In the genomic region with DNA sequence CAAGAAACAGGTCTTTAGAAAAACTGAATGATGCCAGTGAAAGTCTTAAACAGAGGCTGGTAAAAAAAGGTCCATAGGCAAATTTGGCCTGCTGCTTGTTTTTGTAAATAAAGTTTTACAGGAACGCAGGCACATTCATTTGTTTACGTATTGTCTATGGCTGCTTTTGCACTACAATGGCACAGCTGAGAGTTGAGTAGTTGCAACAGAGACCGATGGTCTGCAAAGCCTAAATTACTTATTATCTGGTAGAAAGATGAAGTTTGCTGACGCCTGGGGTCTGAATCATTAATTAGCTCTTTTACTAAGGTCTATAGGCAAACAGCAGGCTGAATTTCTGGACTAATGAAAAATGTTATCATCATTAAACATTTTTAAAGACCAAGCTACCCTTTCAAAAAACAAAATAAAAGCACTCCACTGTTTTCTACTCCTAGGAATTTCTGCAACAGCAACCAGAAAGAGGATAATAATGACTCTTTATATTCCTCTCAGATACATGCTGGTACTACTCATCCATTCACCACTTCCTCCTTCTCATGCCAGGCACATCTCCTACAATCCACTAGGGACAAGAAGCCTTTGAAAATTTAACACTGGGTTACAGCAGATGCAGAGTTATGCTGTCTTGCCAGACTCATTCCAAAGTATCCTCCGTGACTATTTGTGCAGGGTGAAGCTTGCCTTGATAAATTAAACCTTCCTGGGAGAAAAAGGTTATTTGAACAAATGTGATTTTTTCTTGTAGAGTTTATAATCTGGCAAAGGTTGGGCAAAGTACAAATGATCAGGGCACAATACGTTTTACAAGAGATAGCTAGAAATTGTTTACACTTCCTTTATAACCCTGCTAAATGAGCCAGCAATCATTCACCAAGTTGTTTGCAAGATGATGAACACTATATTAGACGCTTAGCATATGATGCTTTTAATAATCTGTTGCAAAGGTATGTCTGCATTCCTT, we compare ENCODE assay signal across 15 cellular contexts. TPM values are rescaled to one million over a fixed set of nuclear protein-coding genes. Genes with fewer than 3 reads are reported as not detected.
A peak's percentile ranks its signal among the peaks of the same experiment; 100 is the strongest.
DNase-seq lines count a peak whose midpoint lies in the region; ATAC-seq, FAIRE-seq and TF ChIP-seq lines count a peak whose summit lies in the region.
"Had no signal": no experiment of that assay in that cellular context is flagged by ENCODE, and none has a peak within 500 bp of the region (broad histone marks: within the 10 kb centered on the region; RNA-seq: fewer than 3 reads in every experiment).

No MANE protein-coding gene starts in this region.

- TF ChIP-seq CTCF in left ventricle myocardium inferior (IDR thresholded peaks at IDR 0.05; ENCODE audit: borderline replicate concordance): peak; percentile 14
- TF ChIP-seq CTCF in K562 (IDR thresholded peaks at IDR 0.05 in 2 of 3, conservative IDR thresholded peaks at IDR 0.05 in 1 of 3; ENCODE audit: insufficient read depth in 2 of 3, low read depth in 1 of 3, low read length in 3 of 3): no peak
- no peak for TF ChIP-seq CTCF in HepG2 (CRISPR knock-in tag; IDR thresholded peaks at IDR 0.05)

- H3K4me3 ChIP-seq in left ventricle myocardium inferior: no peak overlapping the region
- no peak overlapping the region for H3K4me3 ChIP-seq in K562
- no peak overlapping the region for H3K4me3 ChIP-seq in HepG2 (replicated peaks in 1 of 3; ENCODE audit: insufficient read depth in 1 of 3, low read depth in 2 of 3, low read length in 3 of 3)
- H3K4me3 ChIP-seq: vagina had no signal

- peaks cover 18% of the 10 kb centered on the region for H3K36me3 ChIP-seq in left ventricle myocardium inferior
- no peaks in the 10 kb centered on the region for H3K36me3 ChIP-seq in K562 (ENCODE audit: control insufficient read depth, insufficient read depth, low read length)
- no peaks in the 10 kb centered on the region for H3K36me3 ChIP-seq in HepG2 (replicated peaks in 1 of 2; ENCODE audit: control insufficient read depth in 1 of 2, insufficient read depth in 2 of 2, low read length in 2 of 2)
- H3K36me3 ChIP-seq: vagina had no signal

- WGBS in K562 (ENCODE audit: insufficient coverage, low coverage, missing lambda C conversion rate): 1% methylated on average over 7 of the region's 7 CpGs
- 84% methylated on average over 7 of the region's 7 CpGs for WGBS in HepG2 (ENCODE audit: low lambda C conversion rate)

- H3K4me1 ChIP-seq in left ventricle myocardium inferior: peaks cover 73% of the 10 kb centered on the region
- H3K4me1 ChIP-seq in K562 (replicated peaks in 1 of 2; ENCODE audit: control insufficient read depth in 2 of 2, insufficient read depth in 2 of 2, low read length in 2 of 2): no peaks in the 10 kb centered on the region
- peaks cover 29% of the 10 kb centered on the region for H3K4me1 ChIP-seq in HepG2 (ENCODE audit: insufficient read depth, low read length)

- DNase-seq in left ventricle myocardium inferior (no peak), left ventricle myocardium superior (no peak), K562 (ENCODE audit: extremely low read depth in 1 of 4, low spot score in 3 of 4) (no peak), HepG2 (ENCODE audit: low spot score) (no peak), NCI-H187 (lab: John Stamatoyannopoulos, UW) (no peak), iPS-NIHi7 (ENCODE audit: extremely low spot score) (no peak), NCI-H748 treated with DMSO at 0.1 percent for 48 hours (lab: John Stamatoyannopoulos, UW) (no peak)
- DNase-seq: activated CD4-positive, alpha-beta T cell treated with anti-CD3 and anti-CD28 coated beads for 48 hours; activated effector memory CD4-positive, alpha-beta T cell treated with anti-CD3 and anti-CD28 coated beads, Interleukin-2, amount 50 U/mL, for 16 hours; cerebellar nuclear complex; NCI-H526 treated with DMSO at 0.1 percent for 48 hours had no signal

- TF ChIP-seq EP300 in K562 (IDR thresholded peaks at IDR 0.05; ENCODE audit: low read length): no peak
- TF ChIP-seq EP300 in HepG2 (IDR thresholded peaks at IDR 0.05; ENCODE audit: low read depth in 2 of 2, low read length in 2 of 2): no peak
- no peak for TF ChIP-seq EP300 in HepG2 (CRISPR knock-in tag; IDR thresholded peaks at IDR 0.05; ENCODE audit: borderline replicate concordance)

- no peak for ATAC-seq in left ventricle myocardium superior
- ATAC-seq in K562: no peak
- peak; percentile 53 for ATAC-seq in HepG2
- ATAC-seq in GM19463 (IDR thresholded peaks at IDR 0.05; ENCODE audit: unreplicated experiment): no peak
- ATAC-seq: SK-N-SH treated with all-trans-retinoic acid at 6 μM for 48 hours had no signal

- H3K79me2 ChIP-seq in K562 (ENCODE audit: control insufficient read depth, insufficient read depth, low read length): no peaks in the 10 kb centered on the region
- no peaks in the 10 kb centered on the region for H3K79me2 ChIP-seq in HepG2 (ENCODE audit: insufficient read depth, low read length)

- CTCF ChIA-PET in K562 (lab: Yijun Ruan, JAX; ENCODE audit: low intra/inter-chr PET ratio): no interaction called here
- CTCF ChIA-PET in HepG2 (lab: Yijun Ruan, JAX; ENCODE audit: low intra/inter-chr PET ratio, low total read pairs): no interaction called here

- POLR2A ChIA-PET in K562 (lab: Yijun Ruan, JAX) (interaction anchor here (0.6 to 2.2 kb wide), 2 partner anchors 9 to 10 kb away, joined by 4 to 8 read pairs; no protein-coding TSS in a partner anchor), HepG2 (lab: Yijun Ruan, JAX) (no interaction called here)

- in situ Hi-C loops in K562 (cut with MboI) (no loop called here), HepG2 (cut with HindIII; ENCODE audit: extremely low pct_ligation_motif_present, low pct_unique_long_range_greater_than_20kb) (no loop called here)

- H3K27ac ChIP-seq in left ventricle myocardium inferior (replicated peaks): no peak overlapping the region
- H3K27ac ChIP-seq in K562 (ENCODE audit: extremely low read depth, low read depth, low read length): no peak overlapping the region
- H3K27ac ChIP-seq in HepG2 (ENCODE audit: extremely low read length, insufficient read depth, low read length): no peak overlapping the region
- H3K27ac ChIP-seq: vagina had no signal

- H3K4me2 ChIP-seq in K562 (ENCODE audit: insufficient read depth, low read length): no peak overlapping the region
- H3K4me2 ChIP-seq in HepG2 (ENCODE audit: low read depth, low read length): no peak overlapping the region

- TF ChIP-seq POLR2A in K562 (conservative IDR thresholded peaks at IDR 0.05) (no peak), HepG2 (IDR thresholded peaks at IDR 0.05; ENCODE audit: insufficient read depth in 1 of 2, low read depth in 2 of 2, low read length in 2 of 2) (no peak)

- no peaks in the 10 kb centered on the region for H3K9me1 ChIP-seq in K562 (ENCODE audit: control insufficient read depth, insufficient read depth, low read length)

- intact Hi-C loops in left ventricle myocardium inferior (cut with micrococcal nuclease): no loop called here
- intact Hi-C loops in left ventricle myocardium superior (cut with micrococcal nuclease): no loop called here
- intact Hi-C loops in K562 (cut with micrococcal nuclease): no loop called here
- intact Hi-C loops in HepG2 (cut with micrococcal nuclease; ENCODE audit: unreplicated experiment): no loop called here

- no peaks in the 10 kb centered on the region for H4K20me1 ChIP-seq in K562 (replicated peaks; ENCODE audit: control insufficient read depth, insufficient read depth, low read length)
- no peaks in the 10 kb centered on the region for H4K20me1 ChIP-seq in HepG2 (ENCODE audit: insufficient read depth, low read length)

- no peak for TF ChIP-seq RAD21 in K562 (CRISPR knock-in tag; conservative IDR thresholded peaks at IDR 0.05 in 1 of 2, IDR thresholded peaks at IDR 0.05 in 1 of 2)
- no peak for TF ChIP-seq RAD21 in HepG2 (CRISPR knock-in tag; IDR thresholded peaks at IDR 0.05)

- FAIRE-seq in K562 (lab: Jason Lieb, UNC) (no peak), HepG2 (lab: Jason Lieb, UNC) (peak; percentile 34)
- FAIRE-seq: islet of Langerhans had no signal

- BruUV-seq in K562 (replicated peaks; lab: Mats Ljungman, UMichigan) (no TSS peak), HepG2 (replicated peaks; lab: Mats Ljungman, UMichigan) (no TSS peak)

- H2AFZ ChIP-seq in K562 (ENCODE audit: low read depth, low read length) (no peak overlapping the region), HepG2 (ENCODE audit: low read length) (no peak overlapping the region)

- no peak overlapping the region for H3K9ac ChIP-seq in K562 (ENCODE audit: insufficient read depth in 1 of 2, low read depth in 2 of 2, low read length in 2 of 2)
- H3K9ac ChIP-seq in HepG2 (ENCODE audit: insufficient read depth, low read depth, low read length): no peak overlapping the region

- H3K9me3 ChIP-seq in left ventricle myocardium inferior (replicated peaks): no peaks in the 10 kb centered on the region
- no peaks in the 10 kb centered on the region for H3K9me3 ChIP-seq in K562 (replicated peaks; ENCODE audit: control insufficient read depth, insufficient read depth, low read depth, low read length)
- no peaks in the 10 kb centered on the region for H3K9me3 ChIP-seq in HepG2 (ENCODE audit: low read length)
- H3K9me3 ChIP-seq: vagina had no signal

- no peaks in the 10 kb centered on the region for H3K27me3 ChIP-seq in left ventricle myocardium inferior (ENCODE audit: low read depth)
- peaks cover 9 to 14% of the 10 kb centered on the region in 2 experiments; a peak in 3 of 5 replicates for H3K27me3 ChIP-seq in K562 (ENCODE audit: control insufficient read depth in 2 of 2, insufficient read depth in 2 of 2, low read length in 2 of 2)
- no peaks in the 10 kb centered on the region; a peak in 1 of 5 replicates for H3K27me3 ChIP-seq in HepG2 (ENCODE audit: control insufficient read depth in 1 of 2, insufficient read depth in 2 of 2, low read length in 2 of 2)
- H3K27me3 ChIP-seq: vagina had no signal

RNA-seq across cellular contexts. Expression of a gene that starts 6.0 kb away (rescaled TPM):
- total RNA-seq in left ventricle myocardium inferior (9.3 TPM), left ventricle myocardium superior (56.4 TPM), K562 (2014; rRNA removed) (0.20 and 0.95 TPM in 2 replicates), K562 (2014; rRNA removed; fragmentation: Illumina TruSeq; extraction: Trizol) (1.1 TPM in 2 replicates), K562 (2015; rRNA removed; fragmentation: Illumina TruSeq; extraction: Trizol) (0.79 and 0.80 TPM in 2 replicates), K562 (2021) (0.58 and 0.89 TPM in 2 replicates), HepG2 (2016; rRNA removed; fragmentation: Illumina TruSeq; extraction: Trizol) (1.5 and 2.1 TPM in 2 replicates)
- 0.93 and 1.3 TPM in 2 replicates for total RNA-seq in K562 (2011; cell fraction: chromatin; rRNA removed; ENCODE audit: low replicate concordance)
- 1.2 and 2.1 TPM in 2 replicates for total RNA-seq in K562 (2011; cell fraction: nucleolus; rRNA removed)
- 1.6 and 2.5 TPM in 2 replicates for total RNA-seq in K562 (2011; cell fraction: nucleoplasm; rRNA removed)
- polyA plus RNA-seq in K562 (2011; rRNA removed) (0.65 and 0.81 TPM in 2 replicates), K562 (2014; fragmentation: Illumina TruSeq; extraction: Trizol) (0.26 and 0.45 TPM in 2 replicates), K562 (2014; fragmentation: Nextera tagmentation; extraction: Ambion mirVana) (under 1 TPM; 0.25 to 0.45 TPM), K562 (2014; rRNA removed) (0.11 and 1.3 TPM in 2 replicates), HepG2 (2011; rRNA removed) (13.9 and 16.8 TPM in 2 replicates)
- polyA plus RNA-seq in K562 (2011; cell fraction: cytosol; rRNA removed): 0.19 and 0.63 TPM in 2 replicates
- polyA plus RNA-seq in K562 (2011; cell fraction: nucleus; rRNA removed): 0.81 and 1.2 TPM in 2 replicates
- 0.44 and 0.48 TPM in 2 replicates for polyA plus RNA-seq in K562 (2012)
- polyA minus RNA-seq in K562 (2011; rRNA and poly(A)+ RNA removed): 0.77 and 0.78 TPM in 2 replicates
- polyA minus RNA-seq in K562 (2011; cell fraction: cytosol; rRNA and poly(A)+ RNA removed): not detected in 2 replicates
- polyA minus RNA-seq in K562 (2011; cell fraction: nucleus; rRNA and poly(A)+ RNA removed): 1.3 and 3.4 TPM in 2 replicates
- total RNA-seq in HepG2 (2016; cell fraction: cytosol; rRNA removed; fragmentation: Illumina TruSeq; extraction: Trizol; ENCODE audit: low read depth): 1.2 and 1.7 TPM in 2 replicates
- total RNA-seq in HepG2 (2016; cell fraction: insoluble cytoplasmic fraction; rRNA removed; fragmentation: Illumina TruSeq; extraction: Trizol): 1.5 and 2.6 TPM in 2 replicates
- 1.6 and 1.7 TPM in 2 replicates for total RNA-seq in HepG2 (2016; cell fraction: membrane; rRNA removed; fragmentation: Illumina TruSeq; extraction: Trizol)
- total RNA-seq in HepG2 (2016; cell fraction: nucleus; rRNA removed; fragmentation: Illumina TruSeq; extraction: Trizol): 4.0 and 4.1 TPM in 2 replicates
- polyA plus RNA-seq in HepG2 (2011; cell fraction: cytosol; rRNA removed): 7.0 and 7.3 TPM in 2 replicates
- polyA plus RNA-seq in HepG2 (2011; cell fraction: nucleus; rRNA removed): 22.1 and 26.0 TPM in 2 replicates
- polyA plus RNA-seq in HepG2 (2012): 16.6 and 32.5 TPM in 2 replicates
- polyA plus RNA-seq in HepG2 (2016; cell fraction: cytosol; fragmentation: Illumina TruSeq; extraction: Trizol; ENCODE audit: low read depth): 0.26 and 0.46 TPM in 2 replicates
- polyA plus RNA-seq in HepG2 (2016; cell fraction: insoluble cytoplasmic fraction; fragmentation: Illumina TruSeq; extraction: Trizol; ENCODE audit: low read depth): 0.97 TPM in 2 replicates
- polyA plus RNA-seq in HepG2 (2016; cell fraction: membrane; fragmentation: Illumina TruSeq; extraction: Trizol; ENCODE audit: low read depth): 0.28 and 0.72 TPM in 2 replicates
- polyA plus RNA-seq in HepG2 (2016; cell fraction: nucleus; fragmentation: Illumina TruSeq; extraction: Trizol; ENCODE audit: insufficient read depth, low read depth): 2.4 and 3.2 TPM in 2 replicates
- polyA minus RNA-seq in HepG2 (2011; rRNA and poly(A)+ RNA removed; ENCODE audit: low replicate concordance): 0.58 and 11.2 TPM in 2 replicates
- 5.3 and 6.4 TPM in 2 replicates for polyA minus RNA-seq in HepG2 (2011; cell fraction: cytosol; rRNA and poly(A)+ RNA removed)
- 40.2 and 42.5 TPM in 2 replicates for polyA minus RNA-seq in HepG2 (2011; cell fraction: nucleus; rRNA and poly(A)+ RNA removed)
